19 cellular contexts compared by ENCODE assay signal in genomic region chr12:38930994-38931393, GRCh38. TPM values are rescaled to one million over a fixed set of nuclear protein-coding genes. Genes with fewer than 3 reads are reported as not detected.
DNase-seq lines count a peak whose midpoint lies in the region; ATAC-seq and TF ChIP-seq lines count a peak whose summit lies in the region.
"Had no signal": no experiment of that assay in that cellular context is flagged by ENCODE, and none has a peak within 500 bp of the region (broad histone marks: within the 10 kb centered on the region; RNA-seq: fewer than 3 reads in every experiment).

No MANE protein-coding gene starts in this region.

- ATAC-seq in activated T-helper 17 cell treated with anti-CD3 and anti-CD28 coated beads, Interleukin-2, amount 50 U/mL, for 72 hours (replicated peaks): peak; percentile 62
- ATAC-seq in GM21447 (IDR thresholded peaks at IDR 0.05; ENCODE audit: unreplicated experiment) (no peak), HG02884 (IDR thresholded peaks at IDR 0.05; ENCODE audit: unreplicated experiment) (no peak), HG02885 (IDR thresholded peaks at IDR 0.05; ENCODE audit: poor library complexity, unreplicated experiment) (no peak)

- H3K4me1 Mint-ChIP-seq in Calu3 (ENCODE audit: low read depth, unreplicated experiment) (peaks cover 21% of the 10 kb centered on the region), neural crest cell (no peaks in the 10 kb centered on the region)
- no peaks in the 10 kb centered on the region for H3K4me1 Mint-ChIP-seq in activated T-helper 17 cell treated with anti-CD3 and anti-CD28 coated beads, Interleukin-2, amount 50 U/mL, for 72 hours
- H3K4me1 Mint-ChIP-seq: CD14-positive monocyte had no signal

- H3K4me3 Mint-ChIP-seq in Calu3 (ENCODE audit: low read depth, unreplicated experiment) (peak overlapping the region; percentile 19), neural crest cell (no peak overlapping the region)
- H3K4me3 Mint-ChIP-seq in activated T-helper 17 cell treated with anti-CD3 and anti-CD28 coated beads, Interleukin-2, amount 50 U/mL, for 72 hours: no peak overlapping the region
- H3K4me3 Mint-ChIP-seq: CD14-positive monocyte had no signal

- peaks cover 3% of the 10 kb centered on the region for H3K9me3 Mint-ChIP-seq in Calu3 (ENCODE audit: low read depth, unreplicated experiment)
- peaks cover 15% of the 10 kb centered on the region for H3K9me3 Mint-ChIP-seq in activated T-helper 17 cell treated with anti-CD3 and anti-CD28 coated beads, Interleukin-2, amount 50 U/mL, for 72 hours
- no peaks in the 10 kb centered on the region for H3K9me3 Mint-ChIP-seq in neural crest cell

- TF ChIP-seq CTCF in Calu3 (IDR thresholded peaks at IDR 0.05; ENCODE audit: unreplicated experiment): no peak
- no peak for TF ChIP-seq CTCF in neural crest cell (conservative IDR thresholded peaks at IDR 0.05)

- intact Hi-C loops in Calu3 (cut with micrococcal nuclease; ENCODE audit: unreplicated experiment): no loop called here

- no peaks in the 10 kb centered on the region for H3K36me3 Mint-ChIP-seq in Calu3 (ENCODE audit: insufficient read depth, unreplicated experiment)
- H3K36me3 Mint-ChIP-seq in activated T-helper 17 cell treated with anti-CD3 and anti-CD28 coated beads, Interleukin-2, amount 50 U/mL, for 72 hours (ENCODE audit: low read depth): no peaks in the 10 kb centered on the region
- no peaks in the 10 kb centered on the region for H3K36me3 Mint-ChIP-seq in neural crest cell (ENCODE audit: low read depth)
- H3K36me3 Mint-ChIP-seq: CD14-positive monocyte had no signal

- DNase-seq in Calu3 (no peak), HT1080 (ENCODE audit: low read depth) (peak; percentile 73), neural crest cell (ENCODE audit: low read depth, low spot score) (no peak), SKM-1 (lab: John Stamatoyannopoulos, UW; ENCODE audit: unreplicated experiment) (no peak)
- DNase-seq: ACHN, AML-193, COR-L47, DMS79, MG63, NCI-H1105 treated with DMSO at 0.1 percent for 48 hours, NCI-H187 treated with DMSO at 0.1 percent for 48 hours, NCI-H345, NCI-H526, OCI-M1 had no signal

- H3K27me3 Mint-ChIP-seq in Calu3 (ENCODE audit: unreplicated experiment) (no peaks in the 10 kb centered on the region), neural crest cell (ENCODE audit: low read depth) (peaks cover 4% of the 10 kb centered on the region)
- peaks cover 3% of the 10 kb centered on the region for H3K27me3 Mint-ChIP-seq in activated T-helper 17 cell treated with anti-CD3 and anti-CD28 coated beads, Interleukin-2, amount 50 U/mL, for 72 hours

- H3K27ac Mint-ChIP-seq in Calu3 (ENCODE audit: unreplicated experiment) (peak overlapping the region; percentile 77), neural crest cell (ENCODE audit: unreplicated experiment) (peak overlapping the region; percentile 83)
- no peak overlapping the region for H3K27ac Mint-ChIP-seq in activated T-helper 17 cell treated with anti-CD3 and anti-CD28 coated beads, Interleukin-2, amount 50 U/mL, for 72 hours
- H3K27ac Mint-ChIP-seq: CD14-positive monocyte had no signal

- CTCF ChIA-PET in Calu3 (lab: Charles Lee): no interaction called here

- BruUV-seq in Calu3 (replicated peaks; lab: Mats Ljungman, UMichigan): no TSS peak

RNA-seq across cellular contexts. Expression of gene CPNE8, which starts 25.6 kb away (rescaled TPM):
- total RNA-seq in Calu3 (2022) (17.8 and 18.6 TPM in 2 replicates), neural crest cell (7.0 and 8.8 TPM in 2 replicates)
- 14.1 and 17.3 TPM in 2 replicates for total RNA-seq in HT1080 (2014; rRNA removed; shearing (Covaris generic))
- polyA plus RNA-seq in HT1080 (2015; cell fraction: cytosol; rRNA removed): 9.9 and 13.7 TPM in 2 replicates
- 27.5 and 34.3 TPM in 2 replicates for polyA plus RNA-seq in HT1080 (2015; cell fraction: nucleus; rRNA removed)
- total RNA-seq in activated T-helper 17 cell treated with anti-CD3 and anti-CD28 coated beads, Interleukin-2, amount 50 U/mL, for 72 hours: 1 to 10 TPM; 3.8 to 5.4 TPM
